ENCODE assay signal across 24 cellular contexts in the genomic region with DNA sequence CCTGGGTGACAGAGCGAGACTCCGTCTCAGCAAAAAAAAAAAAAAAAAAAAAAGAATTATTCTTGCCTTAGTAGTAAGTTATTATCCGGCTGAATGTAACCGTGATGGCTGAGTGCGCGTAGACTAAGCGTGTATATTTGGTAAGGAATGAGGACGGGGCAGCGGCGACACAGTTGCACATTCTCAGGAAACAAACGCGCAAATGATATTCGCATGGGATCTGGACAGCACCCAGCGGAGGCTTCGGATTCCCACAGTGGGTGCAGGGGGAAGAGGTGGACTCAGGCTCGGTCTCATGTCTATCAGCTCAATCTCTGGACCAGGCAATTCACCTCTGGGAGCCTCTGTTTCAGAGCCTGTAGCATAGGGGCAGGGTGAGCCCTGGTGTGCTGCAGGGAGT. TPM values are rescaled to one million over a fixed set of nuclear protein-coding genes. Genes with fewer than 3 reads are reported as not detected.
DNase-seq lines count a peak whose midpoint lies in the region; ATAC-seq and TF ChIP-seq lines count a peak whose summit lies in the region.
"Had no signal": no experiment of that assay in that cellular context is flagged by ENCODE, and none has a peak within 500 bp of the region (broad histone marks: within the 10 kb centered on the region; RNA-seq: fewer than 3 reads in every experiment).

No MANE protein-coding gene starts in this region.

- 96% methylated on average over 16 of the region's 16 CpGs for WGBS in SK-N-SH (ENCODE audit: low lambda C conversion rate)

- H3K36me3 ChIP-seq in SK-N-SH (replicated peaks in 1 of 2; ENCODE audit: control insufficient read depth in 1 of 2, insufficient read depth in 2 of 2, low read length in 1 of 2) (no peaks in the 10 kb centered on the region), neural progenitor cell (no peaks in the 10 kb centered on the region)
- H3K36me3 ChIP-seq: BE2C had no signal

- peaks cover 18% of the 10 kb centered on the region for H3K36me3 Mint-ChIP-seq in neural progenitor cell
- H3K36me3 Mint-ChIP-seq: CD14-positive monocyte; CD8-positive, alpha-beta memory T cell had no signal

- H3K9me2 ChIP-seq in SK-N-SH, result no peaks in the 10 kb centered on the region

- intact Hi-C loops in posterior vena cava (cut with DNase I), result no loop called here

- CTCF ChIA-PET in SK-N-SH (lab: Yijun Ruan, JAX), result interaction anchor here (0.6 to 8.9 kb wide), 5 partner anchors 12 to 1288 kb away, joined by 3 to 235 read pairs (median 109); partner anchors contain the start of gene RADIL

- H3K4me1 ChIP-seq in SK-N-SH (ENCODE audit: control insufficient read depth in 1 of 2, insufficient read depth in 2 of 2, low read depth in 1 of 2, low read length in 1 of 2) (peaks cover 0 to 24% of the 10 kb centered on the region in 2 experiments; a peak in 1 of 4 replicates), neural progenitor cell (peaks cover 7% of the 10 kb centered on the region)
- H3K4me1 ChIP-seq: A549 had no signal

- H2AFZ ChIP-seq in SK-N-SH (ENCODE audit: low read depth), result no peak overlapping the region
- no peak overlapping the region for H2AFZ ChIP-seq in neural progenitor cell (replicated peaks)
- H2AFZ ChIP-seq: GM23248 had no signal

- H3K4me3 ChIP-seq in SK-N-SH (ENCODE audit: low read depth in 2 of 2, low read length in 1 of 2) (no peak overlapping the region), neural progenitor cell (no peak overlapping the region)
- H3K4me3 ChIP-seq: A549; BLaER1 treated with 17β-estradiol and CSF1 and Interleukin-3, amounts not matched to agents 10 nM and 100 nM; GM23248 had no signal

- no peaks in the 10 kb centered on the region for H3K9me3 Mint-ChIP-seq in neural progenitor cell
- H3K9me3 Mint-ChIP-seq: CD4-positive, alpha-beta T cell; CD8-positive, alpha-beta memory T cell had no signal

- H3K27me3 Mint-ChIP-seq in neural progenitor cell (ENCODE audit: insufficient read depth, low read depth), result peaks cover 8% of the 10 kb centered on the region
- H3K27me3 Mint-ChIP-seq: CD4-positive, alpha-beta T cell had no signal

- H3K79me2 ChIP-seq in SK-N-SH (ENCODE audit: insufficient read depth) (no peaks in the 10 kb centered on the region), neural progenitor cell (ENCODE audit: low read depth) (no peaks in the 10 kb centered on the region)

- TF ChIP-seq EP300 in SK-N-SH (IDR thresholded peaks at IDR 0.05; ENCODE audit: borderline replicate concordance in 1 of 2, low read depth in 1 of 2, low read length in 1 of 2), result no peak

- H3K27me3 ChIP-seq in SK-N-SH (ENCODE audit: insufficient read depth) (no peaks in the 10 kb centered on the region), neural progenitor cell (no peaks in the 10 kb centered on the region)
- H3K27me3 ChIP-seq: BE2C had no signal

- no peak overlapping the region for H3K27ac Mint-ChIP-seq in neural progenitor cell
- H3K27ac Mint-ChIP-seq: CD14-positive monocyte; CD4-positive, alpha-beta T cell had no signal

- POLR2A ChIA-PET in SK-N-SH (lab: Yijun Ruan, JAX), result no interaction called here

- peaks cover 15% of the 10 kb centered on the region for H3K4me1 Mint-ChIP-seq in neural progenitor cell
- H3K4me1 Mint-ChIP-seq: CD14-positive monocyte had no signal

- H3K9me3 ChIP-seq in SK-N-SH (no peaks in the 10 kb centered on the region), neural progenitor cell (ENCODE audit: low read depth) (no peaks in the 10 kb centered on the region)
- H3K9me3 ChIP-seq: A549; BE2C; BLaER1 treated with 17β-estradiol and CSF1 and Interleukin-3, amounts not matched to agents 10 nM and 100 nM had no signal

- ATAC-seq in SK-N-SH treated with all-trans-retinoic acid at 6 μM for 48 hours (no peak), GM18870 (IDR thresholded peaks at IDR 0.05; ENCODE audit: unreplicated experiment) (no peak)
- ATAC-seq: A549 had no signal

- H3K4me2 ChIP-seq in SK-N-SH (no peak overlapping the region), neural progenitor cell (no peak overlapping the region)
- H3K4me2 ChIP-seq: A549; BLaER1 treated with 17β-estradiol and CSF1 and Interleukin-3, amounts not matched to agents 10 nM and 100 nM had no signal

- H3K27ac ChIP-seq in SK-N-SH (ENCODE audit: low read depth in 2 of 2, low read length in 1 of 2) (no peak overlapping the region), 22Rv1 (peak overlapping the region; percentile 75), neural progenitor cell (no peak overlapping the region)
- H3K27ac ChIP-seq: A549; BLaER1 treated with 17β-estradiol and CSF1 and Interleukin-3, amounts not matched to agents 10 nM and 100 nM; GM23248 had no signal

- no peak for TF ChIP-seq RAD21 in SK-N-SH (IDR thresholded peaks at IDR 0.05; ENCODE audit: low read length)

- TF ChIP-seq CTCF in SK-N-SH (IDR thresholded peaks at IDR 0.05) (no peak), 22Rv1 (IDR thresholded peaks at IDR 0.05) (no peak), neural progenitor cell (IDR thresholded peaks at IDR 0.05) (no peak)

- H3F3A ChIP-seq in SK-N-SH (replicated peaks; ENCODE audit: insufficient read depth), result no peaks in the 10 kb centered on the region
- peaks cover 6% of the 10 kb centered on the region for H3F3A ChIP-seq in neural progenitor cell (ENCODE audit: low read depth)

- no peak overlapping the region for H3K9ac ChIP-seq in SK-N-SH
- H3K9ac ChIP-seq in neural progenitor cell, result no peak overlapping the region
- H3K9ac ChIP-seq: BLaER1 treated with 17β-estradiol and CSF1 and Interleukin-3, amounts not matched to agents 10 nM and 100 nM; GM23248 had no signal

- H3K4me3 Mint-ChIP-seq in neural progenitor cell, result peak overlapping the region; percentile 58
- H3K4me3 Mint-ChIP-seq: CD14-positive monocyte; CD4-positive, alpha-beta T cell; CD8-positive, alpha-beta memory T cell had no signal

- H4K20me1 ChIP-seq in SK-N-SH (ENCODE audit: insufficient read depth) (no peaks in the 10 kb centered on the region), neural progenitor cell (ENCODE audit: low read depth) (no peaks in the 10 kb centered on the region)

- DNase-seq in SK-N-SH (peak; percentile 30), neural progenitor cell (ENCODE audit: low spot score) (no peak), posterior vena cava (ENCODE audit: low spot score) (peak; percentile 20), GM03348 (ENCODE audit: low spot score) (no peak), NCI-H446 (lab: John Stamatoyannopoulos, UW) (no peak)
- DNase-seq: 8988T; ACHN; AML-193; BE2C; CD4-positive, alpha-beta T cell; CD8-positive, alpha-beta memory T cell; DMS 273 treated with DMSO at 0.1 percent for 48 hours; DMS79; EL; GDM1; GM23248; H7; HCEC 1CT had no signal

TF ChIP-seq in SK-N-SH, 30 proteins besides CTCF, POLR2A, EP300 and RAD21:
- TF ChIP-seq CHD2 (IDR thresholded peaks at IDR 0.05; ENCODE audit: low read length, partially characterized antibody), result no peak
TF ChIP-seq in SK-N-SH: peak in this region for 0.

TF ChIP-seq in SK-N-SH treated with all-trans-retinoic acid at 6 μM for 48 hours, 23 proteins besides CTCF, POLR2A, EP300 and RAD21 (continues in another document):
- TF ChIP-seq ESRRG (CRISPR knock-in tag; IDR thresholded peaks at IDR 0.05) (no peak), CSDC2 (CRISPR knock-in tag; IDR thresholded peaks at IDR 0.05) (no peak), SNAI2 (CRISPR knock-in tag; IDR thresholded peaks at IDR 0.05) (no peak), ZNF8 (CRISPR knock-in tag; IDR thresholded peaks at IDR 0.05) (no peak), ZC3H10 (CRISPR knock-in tag; IDR thresholded peaks at IDR 0.05) (no peak), ZFP30 (CRISPR knock-in tag; IDR thresholded peaks at IDR 0.05) (no peak)
- TF ChIP-seq, protein P1, sequence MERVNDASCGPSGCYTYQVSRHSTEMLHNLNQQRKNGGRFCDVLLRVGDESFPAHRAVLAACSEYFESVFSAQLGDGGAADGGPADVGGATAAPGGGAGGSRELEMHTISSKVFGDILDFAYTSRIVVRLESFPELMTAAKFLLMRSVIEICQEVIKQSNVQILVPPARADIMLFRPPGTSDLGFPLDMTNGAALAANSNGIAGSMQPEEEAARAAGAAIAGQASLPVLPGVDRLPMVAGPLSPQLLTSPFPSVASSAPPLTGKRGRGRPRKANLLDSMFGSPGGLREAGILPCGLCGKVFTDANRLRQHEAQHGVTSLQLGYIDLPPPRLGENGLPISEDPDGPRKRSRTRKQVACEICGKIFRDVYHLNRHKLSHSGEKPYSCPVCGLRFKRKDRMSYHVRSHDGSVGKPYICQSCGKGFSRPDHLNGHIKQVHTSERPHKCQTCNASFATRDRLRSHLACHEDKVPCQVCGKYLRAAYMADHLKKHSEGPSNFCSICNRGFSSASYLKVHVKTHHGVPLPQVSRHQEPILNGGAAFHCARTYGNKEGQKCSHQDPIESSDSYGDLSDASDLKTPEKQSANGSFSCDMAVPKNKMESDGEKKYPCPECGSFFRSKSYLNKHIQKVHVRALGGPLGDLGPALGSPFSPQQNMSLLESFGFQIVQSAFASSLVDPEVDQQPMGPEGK (CRISPR knock-in tag; IDR thresholded peaks at IDR 0.05; ENCODE audit: borderline replicate concordance), result no peak
- TF ChIP-seq, protein P2, sequence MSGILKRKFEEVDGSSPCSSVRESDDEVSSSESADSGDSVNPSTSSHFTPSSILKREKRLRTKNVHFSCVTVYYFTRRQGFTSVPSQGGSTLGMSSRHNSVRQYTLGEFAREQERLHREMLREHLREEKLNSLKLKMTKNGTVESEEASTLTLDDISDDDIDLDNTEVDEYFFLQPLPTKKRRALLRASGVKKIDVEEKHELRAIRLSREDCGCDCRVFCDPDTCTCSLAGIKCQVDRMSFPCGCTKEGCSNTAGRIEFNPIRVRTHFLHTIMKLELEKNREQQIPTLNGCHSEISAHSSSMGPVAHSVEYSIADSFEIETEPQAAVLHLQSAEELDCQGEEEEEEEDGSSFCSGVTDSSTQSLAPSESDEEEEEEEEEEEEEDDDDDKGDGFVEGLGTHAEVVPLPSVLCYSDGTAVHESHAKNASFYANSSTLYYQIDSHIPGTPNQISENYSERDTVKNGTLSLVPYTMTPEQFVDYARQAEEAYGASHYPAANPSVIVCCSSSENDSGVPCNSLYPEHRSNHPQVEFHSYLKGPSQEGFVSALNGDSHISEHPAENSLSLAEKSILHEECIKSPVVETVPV (CRISPR knock-in tag; IDR thresholded peaks at IDR 0.05), result no peak

RNA-seq across cellular contexts. Expression of gene PAPOLB, which starts 29.1 kb away (rescaled TPM):
- polyA plus RNA-seq in SK-N-SH (2012; rRNA removed), result not detected in 2 replicates
- 0.01 TPM in 1 of 2 replicates, not detected in the other for polyA plus RNA-seq in SK-N-SH (2012; cell fraction: cytosol; rRNA removed)
- polyA plus RNA-seq in SK-N-SH (2012; cell fraction: nucleus; rRNA removed), result 0.01 and 0.05 TPM in 2 replicates
- total RNA-seq in neural progenitor cell (ENCODE audit: low replicate concordance) (0.06 TPM in 1 of 2 replicates, not detected in the other), posterior vena cava (under 1 TPM; 0.19 to 0.24 TPM)
- total RNA-seq: CD4-positive, alpha-beta T cell; CD8-positive, alpha-beta memory T cell had no signal
- polyA plus RNA-seq: A549; CD14-positive monocyte; CD8-positive, alpha-beta memory T cell; GM23248 had no signal

RNA-seq across cellular contexts. Expression of gene RADIL, which starts 50.8 kb away (rescaled TPM):
- 3.5 and 4.3 TPM in 2 replicates for polyA plus RNA-seq in SK-N-SH (2012; rRNA removed)
- 1.8 and 4.2 TPM in 2 replicates for polyA plus RNA-seq in SK-N-SH (2012; cell fraction: cytosol; rRNA removed)
- polyA plus RNA-seq in SK-N-SH (2012; cell fraction: nucleus; rRNA removed), result 5.6 and 9.4 TPM in 2 replicates
- total RNA-seq in neural progenitor cell (ENCODE audit: low replicate concordance), result 3.1 and 5.8 TPM in 2 replicates
- 1 to 10 TPM; 4.3 to 5.0 TPM for total RNA-seq in posterior vena cava
- total RNA-seq: CD4-positive, alpha-beta T cell had no signal
- polyA plus RNA-seq: CD14-positive monocyte; CD8-positive, alpha-beta memory T cell had no signal

RNA-seq across cellular contexts. Expression of gene AP5Z1, which starts 57.3 kb away (rescaled TPM):
- polyA plus RNA-seq in SK-N-SH (2012; rRNA removed), result 29.5 and 36.7 TPM in 2 replicates
- 5.5 and 11.0 TPM in 2 replicates for polyA plus RNA-seq in SK-N-SH (2012; cell fraction: cytosol; rRNA removed)
- 159 and 241 TPM in 2 replicates for polyA plus RNA-seq in SK-N-SH (2012; cell fraction: nucleus; rRNA removed)
- total RNA-seq in neural progenitor cell (ENCODE audit: low replicate concordance) (8.3 and 21.8 TPM in 2 replicates), posterior vena cava (10 to 100 TPM; 27.8 to 29.0 TPM)

Comparison
In these comparisons a context has a peak if more than half of its experiments do, and no peak if none do; other contexts are left out.
1. DNase-seq: peak in SK-N-SH (single experiment) and posterior vena cava (single experiment); none in neural progenitor cell (single experiment), GM03348 (single experiment) and NCI-H446 (0 of 2).